Comparison of ENCODE assay signal across 16 cellular contexts in genomic region chr5:143143973-143144372, GRCh38.
DNase-seq lines count a peak whose midpoint lies in the region; ATAC-seq, FAIRE-seq and TF ChIP-seq lines count a peak whose summit lies in the region.
"Had no signal": no experiment of that assay in that cellular context is flagged by ENCODE, and none has a peak within 500 bp of the region (broad histone marks: within the 10 kb centered on the region; RNA-seq: fewer than 3 reads in every experiment).

No MANE protein-coding gene starts in this region.

- no peak overlapping the region for H3K27ac ChIP-seq in astrocyte (ENCODE audit: low read depth, low read length)
- peak overlapping the region; percentile 66 for H3K27ac ChIP-seq in subcutaneous abdominal adipose tissue (ENCODE audit: low read depth, low read length)
- H3K27ac ChIP-seq: parathyroid adenoma had no signal

- H3K9me3 Mint-ChIP-seq in astrocyte (ENCODE audit: unreplicated experiment) = no peaks in the 10 kb centered on the region
- no peaks in the 10 kb centered on the region for H3K9me3 Mint-ChIP-seq in stimulated activated naive CD8-positive, alpha-beta T cell treated with anti-CD3 and anti-CD28 coated beads, Interleukin-15, amount 100 ng/mL, for 72 hours

- H3K4me3 ChIP-seq in astrocyte (ENCODE audit: insufficient read depth, low read depth, low read length) = no peak overlapping the region
- no peak overlapping the region for H3K4me3 ChIP-seq in fibroblast of the aortic adventitia (ENCODE audit: low read depth, low read length)
- H3K4me3 ChIP-seq in subcutaneous abdominal adipose tissue (ENCODE audit: low read depth in 1 of 5, low read length in 5 of 5) = no peak overlapping the region
- H3K4me3 ChIP-seq: heart right ventricle, tibial nerve had no signal

- no peak overlapping the region for H3K4me3 Mint-ChIP-seq in astrocyte (ENCODE audit: unreplicated experiment)
- H3K4me3 Mint-ChIP-seq in stimulated activated naive CD8-positive, alpha-beta T cell treated with anti-CD3 and anti-CD28 coated beads, Interleukin-15, amount 100 ng/mL, for 72 hours = no peak overlapping the region

- H3K27me3 Mint-ChIP-seq in astrocyte (ENCODE audit: low read depth, unreplicated experiment) = no peaks in the 10 kb centered on the region
- no peaks in the 10 kb centered on the region for H3K27me3 Mint-ChIP-seq in stimulated activated naive CD8-positive, alpha-beta T cell treated with anti-CD3 and anti-CD28 coated beads, Interleukin-15, amount 100 ng/mL, for 72 hours

- H3K4me1 Mint-ChIP-seq in astrocyte (ENCODE audit: low read depth, unreplicated experiment) = peaks cover 16% of the 10 kb centered on the region
- H3K4me1 Mint-ChIP-seq in stimulated activated naive CD8-positive, alpha-beta T cell treated with anti-CD3 and anti-CD28 coated beads, Interleukin-15, amount 100 ng/mL, for 72 hours = peaks cover 7% of the 10 kb centered on the region

- no peaks in the 10 kb centered on the region for H4K20me1 ChIP-seq in astrocyte (ENCODE audit: insufficient read depth, low read length)

- H3K27ac Mint-ChIP-seq in astrocyte (ENCODE audit: unreplicated experiment) = no peak overlapping the region
- H3K27ac Mint-ChIP-seq in stimulated activated naive CD8-positive, alpha-beta T cell treated with anti-CD3 and anti-CD28 coated beads, Interleukin-15, amount 100 ng/mL, for 72 hours = no peak overlapping the region

- FAIRE-seq in astrocyte (lab: Jason Lieb, UNC) = peak; percentile 13

- peaks cover 5% of the 10 kb centered on the region for H3K4me1 ChIP-seq in astrocyte (ENCODE audit: insufficient read depth, low read length)
- H3K4me1 ChIP-seq in subcutaneous abdominal adipose tissue (ENCODE audit: control insufficient read depth in 5 of 5, insufficient read depth in 5 of 5, low read length in 5 of 5) = peaks cover 0 to 44% (median 31%) of the 10 kb centered on the region in 5 donors
- H3K4me1 ChIP-seq: parathyroid adenoma had no signal

- H3K4me2 ChIP-seq in astrocyte (ENCODE audit: low read length) = no peak overlapping the region

- peaks cover 1% of the 10 kb centered on the region for H3K36me3 Mint-ChIP-seq in astrocyte (ENCODE audit: low read depth, unreplicated experiment)

- no peak for TF ChIP-seq CTCF in astrocyte (IDR thresholded peaks at IDR 0.05; ENCODE audit: insufficient read depth, low read depth, low read length)
- no peak for TF ChIP-seq CTCF in fibroblast of the aortic adventitia (IDR thresholded peaks at IDR 0.05; ENCODE audit: insufficient read depth, low read length)

- H2AFZ ChIP-seq in astrocyte (ENCODE audit: low read depth, low read length) = no peak overlapping the region
- H2AFZ ChIP-seq: parathyroid adenoma had no signal

- no peaks in the 10 kb centered on the region for H3K79me2 ChIP-seq in astrocyte (ENCODE audit: insufficient read depth, low read length)
- H3K79me2 ChIP-seq: parathyroid adenoma had no signal

- H3K36me3 ChIP-seq in astrocyte (ENCODE audit: insufficient read depth, low read length) (no peaks in the 10 kb centered on the region), subcutaneous abdominal adipose tissue (ENCODE audit: control insufficient read depth in 5 of 5, insufficient read depth in 5 of 5, low read length in 5 of 5) (peaks cover 0 to 5% (median 0%) of the 10 kb centered on the region in 5 donors)

- H3K9me3 ChIP-seq in astrocyte (ENCODE audit: insufficient read depth, low read depth, low read length) = no peaks in the 10 kb centered on the region
- no peaks in the 10 kb centered on the region for H3K9me3 ChIP-seq in subcutaneous abdominal adipose tissue (ENCODE audit: control insufficient read depth in 5 of 5, low read length in 5 of 5)
- H3K9me3 ChIP-seq: heart right ventricle, tibial nerve had no signal

- H3K27me3 ChIP-seq in astrocyte (ENCODE audit: insufficient read depth, low read length) (no peaks in the 10 kb centered on the region), subcutaneous abdominal adipose tissue (ENCODE audit: control insufficient read depth in 5 of 5, insufficient read depth in 4 of 5, low read length in 5 of 5) (no peaks in the 10 kb centered on the region)
- H3K27me3 ChIP-seq: heart right ventricle, tibial nerve had no signal

- no peak for ATAC-seq in HG02884 (IDR thresholded peaks at IDR 0.05; ENCODE audit: unreplicated experiment)
- ATAC-seq in stimulated activated naive CD8-positive, alpha-beta T cell treated with anti-CD3 and anti-CD28 coated beads, Interleukin-15, amount 100 ng/mL, for 72 hours = no peak
- ATAC-seq: left colon had no signal

- DNase-seq in HPDE6-E6E7 (ENCODE audit: extremely low spot score) (peak; percentile 63), astrocyte (ENCODE audit: low read depth) (peak; percentile 66), fibroblast of the aortic adventitia (ENCODE audit: low read depth) (peak; percentile 56), midbrain (lab: John Stamatoyannopoulos, UW) (no peak), T1000 (lab: John Stamatoyannopoulos, UW) (no peak)
- no peak for DNase-seq in stimulated activated naive CD8-positive, alpha-beta T cell treated with anti-CD3 and anti-CD28 coated beads, Interleukin-15, amount 100 ng/mL, for 72 hours
- DNase-seq: activated gamma-delta T cell; C1 segment of cervical spinal cord; heart right ventricle; left colon; MV-4-11; NK-92 treated with Interleukin-12 subunit alpha and Interleukin-12 subunit beta, amount 100 ng/mL, for 24 hours had no signal

- H3K9ac ChIP-seq in astrocyte (ENCODE audit: low read length) = no peak overlapping the region
- no peak overlapping the region for H3K9ac ChIP-seq in subcutaneous abdominal adipose tissue (ENCODE audit: low read length in 5 of 5)
- H3K9ac ChIP-seq: parathyroid adenoma had no signal

Comparison
In these comparisons a context has a peak if more than half of its experiments do, and no peak if none do; other contexts are left out.
1. DNase-seq: peak in HPDE6-E6E7 (single experiment), astrocyte (single experiment) and fibroblast of the aortic adventitia (single experiment); none in midbrain (single experiment), T1000 (single experiment) and stimulated activated naive CD8-positive, alpha-beta T cell treated with anti-CD3 and anti-CD28 coated beads, Interleukin-15, amount 100 ng/mL, for 72 hours (0 of 2).